Comparison of ENCODE assay signal across 10 cellular contexts in genomic region chr3:28989646-28990089, GRCh38.
DNase-seq lines count a peak whose midpoint lies in the region; ATAC-seq, FAIRE-seq and TF ChIP-seq lines count a peak whose summit lies in the region.
"Had no signal": no experiment of that assay in that cellular context is flagged by ENCODE, and none has a peak within 500 bp of the region (broad histone marks: within the 10 kb centered on the region; RNA-seq: fewer than 3 reads in every experiment).

No MANE protein-coding gene starts in this region.

- H3K27me3 ChIP-seq in astrocyte (ENCODE audit: insufficient read depth, low read length) (no peaks in the 10 kb centered on the region), ovary (no peaks in the 10 kb centered on the region), lower lobe of right lung (ENCODE audit: low read depth) (no peaks in the 10 kb centered on the region)

- FAIRE-seq in astrocyte (lab: Jason Lieb, UNC) = no peak
- FAIRE-seq: colon had no signal

- H3K36me3 Mint-ChIP-seq in astrocyte (ENCODE audit: low read depth, unreplicated experiment) = no peaks in the 10 kb centered on the region

- no peak for TF ChIP-seq EP300 in ovary (IDR thresholded peaks at IDR 0.05)

- no peaks in the 10 kb centered on the region for H3K27me3 Mint-ChIP-seq in astrocyte (ENCODE audit: low read depth, unreplicated experiment)

- no peaks in the 10 kb centered on the region for H4K20me1 ChIP-seq in astrocyte (ENCODE audit: insufficient read depth, low read length)

- H3K4me3 ChIP-seq in GM12865 (ENCODE audit: low read depth, low read length) = no peak overlapping the region
- no peak overlapping the region for H3K4me3 ChIP-seq in astrocyte (ENCODE audit: insufficient read depth, low read depth, low read length)
- H3K4me3 ChIP-seq in ovary = no peak overlapping the region
- H3K4me3 ChIP-seq in lower lobe of right lung = no peak overlapping the region

- WGBS in ovary, 3 donors = 51 to 65% (median 52%) methylated on average over 2 of the region's 2 CpGs

- H3K9ac ChIP-seq in astrocyte (ENCODE audit: low read length) = no peak overlapping the region

- H3K4me1 ChIP-seq in astrocyte (ENCODE audit: insufficient read depth, low read length) = no peaks in the 10 kb centered on the region
- H3K4me1 ChIP-seq in ovary (ENCODE audit: insufficient read depth) = no peaks in the 10 kb centered on the region
- H3K4me1 ChIP-seq in lower lobe of right lung = no peaks in the 10 kb centered on the region

- H3K9me3 Mint-ChIP-seq in astrocyte (ENCODE audit: unreplicated experiment) = no peaks in the 10 kb centered on the region

- no peak overlapping the region for H3K4me2 ChIP-seq in astrocyte (ENCODE audit: low read length)

- H3K9me3 ChIP-seq in astrocyte (ENCODE audit: insufficient read depth, low read depth, low read length) (no peaks in the 10 kb centered on the region), ovary (no peaks in the 10 kb centered on the region), lower lobe of right lung (no peaks in the 10 kb centered on the region)

- H3K4me1 Mint-ChIP-seq in astrocyte (ENCODE audit: low read depth, unreplicated experiment) = no peaks in the 10 kb centered on the region

- no peaks in the 10 kb centered on the region for H3K79me2 ChIP-seq in astrocyte (ENCODE audit: insufficient read depth, low read length)

- no peak for TF ChIP-seq POLR2A in ovary (IDR thresholded peaks at IDR 0.05)

- no peak overlapping the region for H3K4me3 Mint-ChIP-seq in astrocyte (ENCODE audit: unreplicated experiment)

- peak overlapping the region; percentile 29 for H2AFZ ChIP-seq in astrocyte (ENCODE audit: low read depth, low read length)

- TF ChIP-seq CTCF in GM12865 (IDR thresholded peaks at IDR 0.05; ENCODE audit: insufficient read depth, low read depth, low read length, missing control alignments) (no peak), astrocyte (IDR thresholded peaks at IDR 0.05; ENCODE audit: insufficient read depth, low read depth, low read length) (no peak), ovary (IDR thresholded peaks at IDR 0.05) (no peak), lower lobe of right lung (IDR thresholded peaks at IDR 0.05) (no peak)

- intact Hi-C loops in ovary (cut with DNase I) = no loop called here
- intact Hi-C loops in lower lobe of right lung (cut with DNase I) = no loop called here

- ATAC-seq in GM21360 (IDR thresholded peaks at IDR 0.05; ENCODE audit: unreplicated experiment) (peak; percentile 94), HG03135 (IDR thresholded peaks at IDR 0.05; ENCODE audit: unreplicated experiment) (peak; percentile 93), lower lobe of right lung (no peak)

- peak; percentile 69 for DNase-seq in GM12865 (ENCODE audit: low read depth)
- DNase-seq in astrocyte (ENCODE audit: low read depth) = no peak
- DNase-seq in ovary = no peak
- DNase-seq in lower lobe of right lung = no peak
- DNase-seq in UCSD-AML1 (lab: John Stamatoyannopoulos, UW; ENCODE audit: unreplicated experiment) = no peak
- DNase-seq in NCI-H2029 treated with DMSO at 0.1 percent for 48 hours (lab: John Stamatoyannopoulos, UW) = no peak
- DNase-seq: DND-41 had no signal

- H3K27ac ChIP-seq in astrocyte (ENCODE audit: low read depth, low read length) (no peak overlapping the region), ovary (no peak overlapping the region), lower lobe of right lung (no peak overlapping the region)

- no peaks in the 10 kb centered on the region for H3K36me3 ChIP-seq in astrocyte (ENCODE audit: insufficient read depth, low read length)
- H3K36me3 ChIP-seq in ovary = no peaks in the 10 kb centered on the region
- no peaks in the 10 kb centered on the region for H3K36me3 ChIP-seq in lower lobe of right lung

- no peak overlapping the region for H3K27ac Mint-ChIP-seq in astrocyte (ENCODE audit: unreplicated experiment)

Comparison
In these comparisons a context has a peak if more than half of its experiments do, and no peak if none do; other contexts are left out.
1. ATAC-seq: peak in GM21360 (single experiment) and HG03135 (single experiment); none in lower lobe of right lung (0 of 2).